ENCODE assay signal across 8 cellular contexts in genomic region chr13:51803018-51803417, GRCh38. TPM values are rescaled to one million over a fixed set of nuclear protein-coding genes. Genes with fewer than 3 reads are reported as not detected.
DNase-seq lines count a peak whose midpoint lies in the region; ATAC-seq and TF ChIP-seq lines count a peak whose summit lies in the region.

No MANE protein-coding gene starts in this region.

- H3K36me3 Mint-ChIP-seq in CD8-positive, alpha-beta memory T cell, result peaks cover 0 to 18% (median 0%) of the 10 kb centered on the region in 3 donors
- peaks cover 0 to 4% (median 0%) of the 10 kb centered on the region in 3 donors for H3K36me3 Mint-ChIP-seq in naive thymus-derived CD8-positive, alpha-beta T cell

- peaks cover 0 to 8% of the 10 kb centered on the region in 2 donors for H3K27me3 Mint-ChIP-seq in CD8-positive, alpha-beta memory T cell
- H3K27me3 Mint-ChIP-seq in naive thymus-derived CD8-positive, alpha-beta T cell, result peaks cover 0 to 3% (median 0%) of the 10 kb centered on the region in 5 donors

- H3K9ac ChIP-seq in duodenal mucosa (ENCODE audit: low read depth in 1 of 2, low read length in 2 of 2), result peak overlapping the region; percentile 90 to 99

- POLR2A ChIA-PET in CD8-positive, alpha-beta memory T cell (lab: Charles Lee), result interaction anchor here (0.6 to 3.1 kb wide), 8 partner anchors 19 to 391 kb away, joined by 3 to 40 read pairs (median 4); partner anchors contain the start of gene INTS6
- POLR2A ChIA-PET in naive thymus-derived CD8-positive, alpha-beta T cell (lab: Charles Lee), result interaction anchor here (0.8 to 9.2 kb wide), 7 partner anchors 8 to 391 kb away, joined by 3 to 173 read pairs (median 4); partner anchors contain the start of gene INTS6

- no peaks in the 10 kb centered on the region for H3K9me3 ChIP-seq in CD8-positive, alpha-beta memory T cell (ENCODE audit: low read length)
- H3K9me3 ChIP-seq in MG63, result no peaks in the 10 kb centered on the region
- no peaks in the 10 kb centered on the region for H3K9me3 ChIP-seq in duodenal mucosa (ENCODE audit: control insufficient read depth in 1 of 2, low read length in 2 of 2)

- peak overlapping the region; percentile 99 for H3K27ac ChIP-seq in CD8-positive, alpha-beta memory T cell (ENCODE audit: low read depth, low read length)
- H3K27ac ChIP-seq in duodenal mucosa (ENCODE audit: low read depth, low read length), result peak overlapping the region; percentile 99

- peak overlapping the region; percentile 91 to 99 (median 95) for H3K4me3 Mint-ChIP-seq in CD8-positive, alpha-beta memory T cell
- H3K4me3 Mint-ChIP-seq in naive thymus-derived CD8-positive, alpha-beta T cell, result peak overlapping the region; percentile 89 to 99 (median 95)

- H3K9me3 Mint-ChIP-seq in CD8-positive, alpha-beta memory T cell, result peaks cover 0 to 4% (median 0%) of the 10 kb centered on the region in 5 donors
- H3K9me3 Mint-ChIP-seq in naive thymus-derived CD8-positive, alpha-beta T cell, result no peaks in the 10 kb centered on the region

- DNase-seq in CD8-positive, alpha-beta memory T cell, result no peak
- DNase-seq in MG63, result no peak
- DNase-seq in naive thymus-derived CD8-positive, alpha-beta T cell, result no peak
- DNase-seq in GM10266 (ENCODE audit: extremely low spot score), result no peak
- no peak for DNase-seq in H4 (ENCODE audit: low spot score)

- H3K27me3 ChIP-seq in CD8-positive, alpha-beta memory T cell (ENCODE audit: insufficient read depth, low read length, poor library complexity, severe bottlenecking), result no peaks in the 10 kb centered on the region
- H3K27me3 ChIP-seq in MG63 (no peaks in the 10 kb centered on the region), duodenal mucosa (ENCODE audit: control insufficient read depth in 1 of 2, insufficient read depth in 2 of 2, low read length in 2 of 2) (no peaks in the 10 kb centered on the region)

- no peak for TF ChIP-seq CTCF in GM10266 (IDR thresholded peaks at IDR 0.05; ENCODE audit: control insufficient read depth, insufficient read depth, low read depth, missing control alignments)

- H3K4me1 ChIP-seq in CD8-positive, alpha-beta memory T cell (ENCODE audit: insufficient read depth, low read length), result peaks cover 39% of the 10 kb centered on the region
- peaks cover 30 to 32% of the 10 kb centered on the region in 2 donors for H3K4me1 ChIP-seq in duodenal mucosa (ENCODE audit: control insufficient read depth in 1 of 2, insufficient read depth in 2 of 2, low read length in 2 of 2)

- peaks cover 45 to 61% (median 50%) of the 10 kb centered on the region in 3 donors for H3K4me1 Mint-ChIP-seq in CD8-positive, alpha-beta memory T cell
- H3K4me1 Mint-ChIP-seq in naive thymus-derived CD8-positive, alpha-beta T cell, result peaks cover 19 to 59% (median 55%) of the 10 kb centered on the region in 4 donors

- peak overlapping the region; percentile 68 for H3K4me3 ChIP-seq in CD8-positive, alpha-beta memory T cell (ENCODE audit: low read length)
- peak overlapping the region; percentile 64 for H3K4me3 ChIP-seq in MG63
- H3K4me3 ChIP-seq in duodenal mucosa (ENCODE audit: low read depth in 1 of 2, low read length in 2 of 2), result peak overlapping the region; percentile 84 to 88

- peak overlapping the region; percentile 98 to 100 (median 100) for H3K27ac Mint-ChIP-seq in CD8-positive, alpha-beta memory T cell
- H3K27ac Mint-ChIP-seq in naive thymus-derived CD8-positive, alpha-beta T cell, result peak overlapping the region; percentile 97 to 100 (median 100)

- CTCF ChIA-PET in CD8-positive, alpha-beta memory T cell (lab: Charles Lee), result interaction anchor here (0.6 to 4.3 kb wide), 7 partner anchors 13 to 391 kb away, joined by 3 to 14 read pairs (median 3); partner anchors contain the start of gene INTS6

- peak in 1 of 2 donors; percentile 0 for ATAC-seq in naive thymus-derived CD8-positive, alpha-beta T cell
- ATAC-seq in GM18870 (IDR thresholded peaks at IDR 0.05; ENCODE audit: unreplicated experiment), result no peak
- ATAC-seq in HG03135 (IDR thresholded peaks at IDR 0.05; ENCODE audit: unreplicated experiment), result no peak

- no peaks in the 10 kb centered on the region for H3K36me3 ChIP-seq in CD8-positive, alpha-beta memory T cell (ENCODE audit: insufficient read depth, low read length)
- H3K36me3 ChIP-seq in MG63, result no peaks in the 10 kb centered on the region
- H3K36me3 ChIP-seq in duodenal mucosa (ENCODE audit: control insufficient read depth in 1 of 2, insufficient read depth in 2 of 2, low read length in 2 of 2), result no peaks in the 10 kb centered on the region

RNA-seq across cellular contexts. Expression of gene DHRS12, which starts 0.9 kb away (rescaled TPM):
- 1 to 10 TPM; 7.1 to 7.2 TPM for total RNA-seq in CD8-positive, alpha-beta memory T cell
- 35.6 TPM for polyA plus RNA-seq in CD8-positive, alpha-beta memory T cell
- total RNA-seq in MG63 (2014; rRNA removed; shearing (Covaris generic); ENCODE audit: low replicate concordance), result 5.1 TPM in 1 of 2 replicates, not detected in the other
- 10 to 100 TPM; 22.6 to 24.2 TPM for total RNA-seq in naive thymus-derived CD8-positive, alpha-beta T cell
- polyA plus RNA-seq in naive thymus-derived CD8-positive, alpha-beta T cell, result 10 to 100 TPM; 22.1 to 33.2 (median 26.0) TPM
- total RNA-seq in H4 (2014; rRNA removed; shearing (Covaris generic)), result 0.27 and 2.7 TPM in 2 replicates

RNA-seq across cellular contexts. Expression of gene TMEM272, which starts 42.0 kb away (rescaled TPM):
- under 1 TPM; 0.35 to 0.69 TPM for total RNA-seq in CD8-positive, alpha-beta memory T cell
- polyA plus RNA-seq in CD8-positive, alpha-beta memory T cell, result 0.12 TPM
- not detected in 2 replicates for total RNA-seq in MG63 (2014; rRNA removed; shearing (Covaris generic); ENCODE audit: low replicate concordance)
- 10 to 100 TPM; 14.7 to 15.4 TPM for total RNA-seq in naive thymus-derived CD8-positive, alpha-beta T cell
- under 1 TPM; 0.29 to 0.75 (median 0.52) TPM for polyA plus RNA-seq in naive thymus-derived CD8-positive, alpha-beta T cell
- total RNA-seq in H4 (2014; rRNA removed; shearing (Covaris generic)), result not detected in 2 replicates

RNA-seq across cellular contexts. Expression of gene CCDC70, which starts 58.8 kb away (rescaled TPM):
- not detected for total RNA-seq in CD8-positive, alpha-beta memory T cell
- not detected for polyA plus RNA-seq in CD8-positive, alpha-beta memory T cell
- total RNA-seq in MG63 (2014; rRNA removed; shearing (Covaris generic); ENCODE audit: low replicate concordance), result not detected in 2 replicates
- total RNA-seq in naive thymus-derived CD8-positive, alpha-beta T cell, result not detected
- not detected for polyA plus RNA-seq in naive thymus-derived CD8-positive, alpha-beta T cell
- total RNA-seq in H4 (2014; rRNA removed; shearing (Covaris generic)), result not detected in 2 replicates

Comparison
In these comparisons a context has a peak if more than half of its experiments do, and no peak if none do; other contexts are left out.
1. RNA of gene TMEM272, which starts 42.0 kb away (total RNA-seq): 14.7 to 15.4 TPM in naive thymus-derived CD8-positive, alpha-beta T cell; 0.35 to 0.69 TPM in CD8-positive, alpha-beta memory T cell, not detected in MG63 and not detected in H4; every median in the first group is over 4 times any median in the second.
2. Peak in every context shown above with its lines, with median percentiles within 50 percentile points of each other: H3K4me3 ChIP-seq.